In genomic region chr9:137643921-137644320, GRCh38 we compare ENCODE assay signal across 22 cellular contexts.
"Had no signal": no experiment of that assay in that cellular context is flagged by ENCODE, and none has a peak within 500 bp of the region (broad histone marks: within the 10 kb centered on the region; RNA-seq: fewer than 3 reads in every experiment).

No MANE protein-coding gene starts in this region.

- H3K4me3 Mint-ChIP-seq: activated CD4-positive, alpha-beta memory T cell treated with anti-CD3 and anti-CD28 coated beads for 36 hours; activated T-helper 17 cell treated with anti-CD3 and anti-CD28 coated beads, Interleukin-2, amount 50 U/mL, for 72 hours; brain; memory B cell; naive B cell; stimulated activated memory B cell treated with anti-CD40 and anti-IgM and Interleukin-4, amounts not matched to agents 10 μg/mL and 1 μg/mL and 100 μg/mL, for 72 hours had no signal

- H3K4me3 ChIP-seq: colonic mucosa, gastrocnemius medialis, mucosa of descending colon, ovary, right lobe of liver, smooth muscle cell, testis, upper lobe of left lung had no signal

- H3K36me3 ChIP-seq: colonic mucosa, gastrocnemius medialis, ovary had no signal

- H3K27me3 Mint-ChIP-seq: activated CD4-positive, alpha-beta memory T cell treated with anti-CD3 and anti-CD28 coated beads for 36 hours; activated T-helper 17 cell treated with anti-CD3 and anti-CD28 coated beads, Interleukin-2, amount 50 U/mL, for 72 hours; memory B cell; naive B cell; stimulated activated memory B cell treated with anti-CD40 and anti-IgM and Interleukin-4, amounts not matched to agents 10 μg/mL and 1 μg/mL and 100 μg/mL, for 72 hours had no signal

- ATAC-seq: activated T-helper 17 cell treated with anti-CD3 and anti-CD28 coated beads, Interleukin-2, amount 50 U/mL, for 72 hours; gastrocnemius medialis; left ventricle myocardium superior; mucosa of descending colon; right lobe of liver; stimulated activated memory B cell treated with anti-CD40 and anti-IgM and Interleukin-4, amounts not matched to agents 10 μg/mL and 1 μg/mL and 100 μg/mL, for 72 hours had no signal

- H3K27ac ChIP-seq: colonic mucosa, gastrocnemius medialis, ovary, right lobe of liver, testis, upper lobe of left lung had no signal

- H3K27ac Mint-ChIP-seq: activated CD4-positive, alpha-beta memory T cell treated with anti-CD3 and anti-CD28 coated beads for 36 hours; activated T-helper 17 cell treated with anti-CD3 and anti-CD28 coated beads, Interleukin-2, amount 50 U/mL, for 72 hours; brain; memory B cell; stimulated activated memory B cell treated with anti-CD40 and anti-IgM and Interleukin-4, amounts not matched to agents 10 μg/mL and 1 μg/mL and 100 μg/mL, for 72 hours had no signal

- H3K4me2 ChIP-seq: smooth muscle cell had no signal

- H3K9me3 ChIP-seq: colonic mucosa, gastrocnemius medialis, mucosa of descending colon, ovary, right lobe of liver, testis, upper lobe of left lung had no signal

- DNase-seq: activated CD4-positive, alpha-beta memory T cell treated with anti-CD3 and anti-CD28 coated beads for 36 hours; activated CD4-positive, CD25-positive, alpha-beta regulatory T cell treated with anti-CD3 and anti-CD28 coated beads, Interleukin-2, amount 50 U/mL, for 72 hours; activated naive CD4-positive, alpha-beta T cell treated with Interleukin-2 at 50 U/mL for 16 hours; anterior cingulate cortex; colonic mucosa; erythroblast; gastrocnemius medialis; kidney glomerular epithelial cell; left ventricle myocardium superior; naive B cell; right lobe of liver; stimulated activated CD4-positive, alpha-beta T cell treated with anti-CD3 and anti-CD28 coated beads, Interleukin-4, amount 100 ng/mL, for 4 hours; T-helper 1 cell; testis; upper lobe of left lung had no signal

- H3K27me3 ChIP-seq: colonic mucosa, gastrocnemius medialis, ovary, right lobe of liver, testis, upper lobe of left lung had no signal

- H3K9me3 Mint-ChIP-seq: activated CD4-positive, alpha-beta memory T cell treated with anti-CD3 and anti-CD28 coated beads for 36 hours; activated T-helper 17 cell treated with anti-CD3 and anti-CD28 coated beads, Interleukin-2, amount 50 U/mL, for 72 hours; memory B cell; naive B cell; stimulated activated memory B cell treated with anti-CD40 and anti-IgM and Interleukin-4, amounts not matched to agents 10 μg/mL and 1 μg/mL and 100 μg/mL, for 72 hours had no signal
